Comparison of ENCODE assay signal across 12 cellular contexts in genomic region chr6:100261486-100261885, GRCh38.
"Had no signal": no experiment of that assay in that cellular context is flagged by ENCODE, and none has a peak within 500 bp of the region (broad histone marks: within the 10 kb centered on the region; RNA-seq: fewer than 3 reads in every experiment).

No MANE protein-coding gene starts in this region.

- H3K27ac ChIP-seq: psoas muscle, spleen had no signal

- H3K4me1 ChIP-seq: psoas muscle had no signal

- H3K36me3 ChIP-seq: spleen had no signal

- H3K9me3 ChIP-seq: psoas muscle, spleen had no signal

- H3K4me3 ChIP-seq: psoas muscle, spleen had no signal

- DNase-seq: activated B cell treated with CpG ODN at 0.5 μM for 24 hours; activated CD4-positive, alpha-beta T cell treated with anti-CD3 and anti-CD28 coated beads, Interleukin-2, amount 10 ng/mL, durations not matched to agents 7 days and 5 days; amygdala; effector memory CD8-positive, alpha-beta T cell; hippocampal formation; kidney glomerular epithelial cell; nephron progenitor cell; psoas muscle; spleen; stimulated activated CD4-positive, alpha-beta T cell treated with anti-CD3 and anti-CD28 coated beads, Interleukin-1b, Interleukin-23, amount 100 ng/mL, for 48 hours; stimulated activated naive CD4-positive, alpha-beta T cell treated with Interleukin-2 at 50 U/mL for 16 hours; trophoblast cell had no signal

- H3K27me3 ChIP-seq: spleen had no signal
